ENCODE assay signal across 3 cellular contexts in the genomic region with DNA sequence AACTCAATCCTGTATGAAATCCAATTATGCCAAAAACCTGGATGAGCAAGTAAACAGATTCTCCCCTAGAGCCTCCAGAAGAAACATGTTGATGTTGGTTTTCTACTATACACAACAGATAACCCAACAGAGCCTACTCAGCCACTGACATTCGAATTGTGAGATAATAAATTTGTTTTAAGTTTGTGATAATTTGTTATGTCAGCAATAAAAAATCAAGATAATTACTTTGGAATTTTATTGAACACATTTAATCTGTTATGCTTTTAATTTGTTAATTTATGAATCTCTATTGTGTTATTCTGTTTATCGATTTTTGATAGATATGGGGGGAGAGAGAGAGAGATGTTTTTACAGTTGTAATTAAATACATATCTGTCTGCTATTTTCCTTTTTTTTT.
A peak's percentile ranks its signal among the peaks of the same experiment; 100 is the strongest.
TF ChIP-seq lines count a peak whose summit lies in the region.

No MANE protein-coding gene starts in this region.

TF ChIP-seq in HepG2, 621 proteins besides CTCF, POLR2A, EP300 and RAD21:
- TF ChIP-seq ZFP82 (CRISPR knock-in tag; IDR thresholded peaks at IDR 0.05; ENCODE audit: borderline replicate concordance) = no peak
- TF ChIP-seq MAFF (IDR thresholded peaks at IDR 0.05; ENCODE audit: low read depth, low read length) = peak; percentile 91
- peak; percentile 71 to 92 for TF ChIP-seq MAFK (conservative IDR thresholded peaks at IDR 0.05 in 1 of 2, IDR thresholded peaks at IDR 0.05 in 1 of 2; ENCODE audit: low read length in 2 of 2)
- no peak for TF ChIP-seq ZNF761 (CRISPR knock-in tag; conservative IDR thresholded peaks at IDR 0.05)

TF ChIP-seq in IMR-90, 13 proteins besides CTCF, POLR2A, EP300 and RAD21:
- TF ChIP-seq CHD1 (IDR thresholded peaks at IDR 0.05; ENCODE audit: low read depth, low read length) (no peak), MAFK (IDR thresholded peaks at IDR 0.05; ENCODE audit: low read depth, low read length) (peak; percentile 96)

TF ChIP-seq in H1, 55 proteins besides CTCF, POLR2A, EP300 and RAD21:
- no peak for TF ChIP-seq CEBPB (IDR thresholded peaks at IDR 0.05; ENCODE audit: low read depth, low read length)
- TF ChIP-seq MAFK (IDR thresholded peaks at IDR 0.05; ENCODE audit: low read depth, low read length) = peak; percentile 72; the same call in 1 of the 2 replicates
